17 cellular contexts compared by ENCODE assay signal in genomic region chr6:148325316-148326068, GRCh38. TPM values are rescaled to one million over a fixed set of nuclear protein-coding genes. Genes with fewer than 3 reads are reported as not detected.
DNase-seq lines count a peak whose midpoint lies in the region; ATAC-seq and TF ChIP-seq lines count a peak whose summit lies in the region.
"Had no signal": no experiment of that assay in that cellular context is flagged by ENCODE, and none has a peak within 500 bp of the region (broad histone marks: within the 10 kb centered on the region; RNA-seq: fewer than 3 reads in every experiment).

No MANE protein-coding gene starts in this region.

- no peak overlapping the region for H3K23ac ChIP-seq in mesenchymal stem cell (ENCODE audit: low read length in 2 of 2)

- H2BK120ac ChIP-seq in mesenchymal stem cell (ENCODE audit: low read depth, low read length), result no peak overlapping the region

- H3K9ac ChIP-seq in mesenchymal stem cell (ENCODE audit: low read length), result no peak overlapping the region

- H3K9me3 ChIP-seq in mesenchymal stem cell (ENCODE audit: control insufficient read depth, low read length) (no peaks in the 10 kb centered on the region), heart right ventricle (no peaks in the 10 kb centered on the region)
- H3K9me3 ChIP-seq: A549; BLaER1 treated with 17β-estradiol and CSF1 and Interleukin-3, amounts not matched to agents 10 nM and 100 nM had no signal

- peak overlapping the region in 1 of 2 experiments; percentile 58 for H3K18ac ChIP-seq in mesenchymal stem cell (ENCODE audit: low read depth in 1 of 2, low read length in 2 of 2)

- no peak overlapping the region for H3K4me3 Mint-ChIP-seq in CD14-positive monocyte
- H3K4me3 Mint-ChIP-seq: H9 had no signal

- no peak overlapping the region for H2AFZ ChIP-seq in mesenchymal stem cell (ENCODE audit: low read depth, low read length)

- no peak overlapping the region for H4K91ac ChIP-seq in mesenchymal stem cell (ENCODE audit: low read length)

- H3K36me3 ChIP-seq in mesenchymal stem cell (ENCODE audit: control insufficient read depth in 1 of 2, insufficient read depth in 2 of 2, low read depth in 1 of 2, low read length in 2 of 2) (peaks cover 0 to 13% of the 10 kb centered on the region in 2 experiments), heart right ventricle (no peaks in the 10 kb centered on the region)
- H3K36me3 ChIP-seq: BLaER1 treated with 17β-estradiol and CSF1 and Interleukin-3, amounts not matched to agents 10 nM and 100 nM had no signal

- no peak overlapping the region for H3K4ac ChIP-seq in mesenchymal stem cell (ENCODE audit: low read depth in 1 of 2, low read length in 2 of 2)

- H3K27ac Mint-ChIP-seq in CD14-positive monocyte, result peak overlapping the region in 4 of 7 donors; percentile 1 to 82 (median 36)
- H3K27ac Mint-ChIP-seq: H9 had no signal

- H3K4me1 Mint-ChIP-seq in CD14-positive monocyte, result peaks cover 15% of the 10 kb centered on the region

- DNase-seq in CD14-positive monocyte (ENCODE audit: low spot score) (no peak), LHCN-M2 (ENCODE audit: low read depth) (peak; percentile 55), mesenchymal stem cell (peak; percentile 41), heart right ventricle (no peak), NCI-H1694 (lab: John Stamatoyannopoulos, UW) (no peak), epidermal melanocyte (ENCODE audit: insufficient read length, low spot score) (no peak)
- no peak for DNase-seq in effector CD4-positive, alpha-beta T cell
- DNase-seq: DMS 273 treated with DMSO at 0.1 percent for 48 hours, H9, NCI-H1436, NCI-H2029 treated with DMSO at 0.1 percent for 48 hours, NCI-H510A, OCI-M1 had no signal

- no peak overlapping the region for H2BK5ac ChIP-seq in mesenchymal stem cell (ENCODE audit: low read depth, low read length, poor library complexity, severe bottlenecking)

- H2BK12ac ChIP-seq in mesenchymal stem cell (ENCODE audit: low read length in 2 of 2), result peak overlapping the region in 1 of 2 experiments; percentile 54

- no peaks in the 10 kb centered on the region for H3K79me1 ChIP-seq in mesenchymal stem cell (replicated peaks; ENCODE audit: low read length, poor library complexity, severe bottlenecking)

- H3K27me3 ChIP-seq in mesenchymal stem cell (ENCODE audit: control insufficient read depth in 1 of 2, insufficient read depth in 1 of 2, low read length in 2 of 2) (no peaks in the 10 kb centered on the region), heart right ventricle (no peaks in the 10 kb centered on the region)
- H3K27me3 ChIP-seq: BLaER1 treated with 17β-estradiol and CSF1 and Interleukin-3, amounts not matched to agents 10 nM and 100 nM had no signal

- intact Hi-C loops in CD14-positive monocyte (cut with micrococcal nuclease), result no loop called here
- intact Hi-C loops in heart right ventricle (cut with DNase I), result loop anchor here in 1 of 10 donors (10.0 kb wide), 1 partner anchor 141 kb away; no protein-coding TSS in a partner anchor

- peaks cover 4 to 8% (median 6%) of the 10 kb centered on the region in 7 donors for H3K9me3 Mint-ChIP-seq in CD14-positive monocyte
- H3K9me3 Mint-ChIP-seq: H9 had no signal

- no peak overlapping the region for H2AK5ac ChIP-seq in mesenchymal stem cell (ENCODE audit: low read length, severe bottlenecking)

- no peak overlapping the region for H3K14ac ChIP-seq in mesenchymal stem cell (ENCODE audit: low read length in 2 of 2)

- ATAC-seq in SK-N-SH treated with all-trans-retinoic acid at 6 μM for 48 hours (peak; percentile 15; the same call in 2 of the 3 replicates), heart right ventricle (no peak)

- H3K27ac ChIP-seq in mesenchymal stem cell (ENCODE audit: low read length, poor library complexity, severe bottlenecking) (no peak overlapping the region), heart right ventricle (peak overlapping the region in 1 of 10 donors; percentile 56)
- H3K27ac ChIP-seq: A549, RWPE1 had no signal

- no peak overlapping the region for H2BK15ac ChIP-seq in mesenchymal stem cell (ENCODE audit: low read depth, poor library complexity, severe bottlenecking)

- H3K4me1 ChIP-seq in mesenchymal stem cell (ENCODE audit: control insufficient read depth, insufficient read depth, low read depth, low read length), result peaks cover 2% of the 10 kb centered on the region
- peaks cover 7 to 27% (median 20%) of the 10 kb centered on the region in 9 donors for H3K4me1 ChIP-seq in heart right ventricle
- H3K4me1 ChIP-seq: A549 had no signal

- H3K36me3 Mint-ChIP-seq in CD14-positive monocyte, result no peaks in the 10 kb centered on the region

- H4K8ac ChIP-seq in mesenchymal stem cell (ENCODE audit: low read length), result no peak overlapping the region

- no peak overlapping the region for H3K4me2 ChIP-seq in mesenchymal stem cell (ENCODE audit: low read length, poor library complexity, severe bottlenecking)
- H3K4me2 ChIP-seq: A549 had no signal

- 96% methylated on average over 11 of the region's 11 CpGs for WGBS in mesenchymal stem cell
- WGBS in heart right ventricle, 2 donors, result 93% methylated on average over 11 of the region's 11 CpGs

- peaks cover 9 to 17% (median 13%) of the 10 kb centered on the region in 3 donors for H3K27me3 Mint-ChIP-seq in CD14-positive monocyte (ENCODE audit: low read depth in 3 of 3)

- H3K4me3 ChIP-seq in mesenchymal stem cell (ENCODE audit: insufficient read depth in 1 of 2, low read depth in 1 of 2, low read length in 2 of 2) (no peak overlapping the region), heart right ventricle (no peak overlapping the region)
- H3K4me3 ChIP-seq: A549 had no signal

- TF ChIP-seq CTCF in CD14-positive monocyte (IDR thresholded peaks at IDR 0.05) (no peak), heart right ventricle (IDR thresholded peaks at IDR 0.05) (no peak)

TF ChIP-seq in SK-N-SH treated with all-trans-retinoic acid at 6 μM for 48 hours, 23 proteins besides CTCF, POLR2A, EP300 and RAD21:
- TF ChIP-seq TSHZ2 (CRISPR knock-in tag; IDR thresholded peaks at IDR 0.05) (no peak), ZNF565 (CRISPR knock-in tag; conservative IDR thresholded peaks at IDR 0.05; ENCODE audit: low read depth) (no peak), PATZ1 (CRISPR knock-in tag; IDR thresholded peaks at IDR 0.05; ENCODE audit: borderline replicate concordance) (no peak), ZNF8 (CRISPR knock-in tag; IDR thresholded peaks at IDR 0.05) (no peak), ESRRG (CRISPR knock-in tag; IDR thresholded peaks at IDR 0.05) (no peak), ZNF70 (CRISPR knock-in tag; IDR thresholded peaks at IDR 0.05) (no peak), TOX (CRISPR knock-in tag; IDR thresholded peaks at IDR 0.05; ENCODE audit: borderline replicate concordance) (no peak)

RNA-seq across cellular contexts. Expression of gene SASH1, which starts 17.1 kb away (rescaled TPM):
- polyA plus RNA-seq in CD14-positive monocyte (1 to 10 TPM in 1 of 2 donors, under 1 TPM in 1; 0.90 to 5.1 TPM), heart right ventricle (10 to 100 TPM in 1 of 2 donors, 1 to 10 TPM in 1; 6.9 to 19.6 TPM)
- total RNA-seq in LHCN-M2 (2014; rRNA removed) (23.1 and 29.8 TPM in 2 replicates), heart right ventricle (10 to 100 TPM; 19.0 to 47.1 (median 27.1) TPM)
- 6.9 TPM for polyA plus RNA-seq in LHCN-M2 (2012)
- polyA plus RNA-seq in mesenchymal stem cell (2013, experiment 1 of 2), result 35.8 TPM
- polyA plus RNA-seq in mesenchymal stem cell (2013, experiment 2 of 2), result 34.3 TPM

Comparison
In these comparisons a context has a peak if more than half of its experiments do, and no peak if none do; other contexts are left out.
1. DNase-seq: peak in LHCN-M2 (single experiment) and mesenchymal stem cell (single experiment); none in CD14-positive monocyte (single experiment), effector CD4-positive, alpha-beta T cell (single experiment), heart right ventricle (0 of 2), NCI-H1694 (single experiment) and epidermal melanocyte (single experiment).